In the genomic region with DNA sequence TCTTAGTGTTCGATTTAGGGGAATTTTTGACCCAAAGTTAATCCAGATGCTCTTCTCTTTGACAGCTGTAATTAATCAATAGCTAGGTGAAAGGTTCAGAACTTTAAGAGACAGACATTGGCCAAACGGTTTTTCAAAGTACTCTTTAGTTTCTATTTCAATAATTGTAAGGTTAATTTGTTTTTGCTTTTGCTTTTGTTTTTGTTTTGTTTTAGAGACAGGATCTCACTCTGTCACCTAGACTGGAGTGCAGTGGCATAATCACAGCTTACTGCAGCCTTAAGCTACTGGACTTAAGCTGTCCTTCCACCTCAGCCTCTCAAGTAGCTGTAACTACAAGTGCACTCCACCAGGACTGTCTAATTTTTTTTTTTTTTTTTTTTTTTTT, we compare ENCODE assay signal across 12 cellular contexts. TPM values are rescaled to one million over a fixed set of nuclear protein-coding genes. Genes with fewer than 3 reads are reported as not detected.
A peak's percentile ranks its signal among the peaks of the same experiment; 100 is the strongest.
DNase-seq lines count a peak whose midpoint lies in the region; ATAC-seq and TF ChIP-seq lines count a peak whose summit lies in the region.
"Had no signal": no experiment of that assay in that cellular context is flagged by ENCODE, and none has a peak within 500 bp of the region (broad histone marks: within the 10 kb centered on the region; RNA-seq: fewer than 3 reads in every experiment).

No MANE protein-coding gene starts in this region.

- peaks cover 10 to 24% (median 22%) of the 10 kb centered on the region in 4 donors for H3K4me1 Mint-ChIP-seq in CD4-positive, CD25-positive, alpha-beta regulatory T cell

- no peaks in the 10 kb centered on the region for H3K27me3 Mint-ChIP-seq in CD4-positive, CD25-positive, alpha-beta regulatory T cell
- H3K27me3 Mint-ChIP-seq: B cell; dendritic cell treated with granulocyte-macrophage colony-stimulating factor and Interleukin-4, amounts not matched to agents 40 ng/mL and 50 ng/mL, for 4 days had no signal

- H3K4me3 ChIP-seq in CD4-positive, CD25-positive, alpha-beta regulatory T cell (ENCODE audit: low read depth, low read length), result peak overlapping the region; percentile 77
- H3K4me3 ChIP-seq in prostate gland, result no peak overlapping the region
- H3K4me3 ChIP-seq: right lobe of liver had no signal

- H3K27me3 ChIP-seq in CD4-positive, CD25-positive, alpha-beta regulatory T cell (ENCODE audit: control insufficient read depth, insufficient read depth, low read length), result no peaks in the 10 kb centered on the region
- H3K27me3 ChIP-seq in prostate gland (replicated peaks; ENCODE audit: insufficient read depth), result no peaks in the 10 kb centered on the region
- H3K27me3 ChIP-seq: right lobe of liver had no signal

- H3K4me1 ChIP-seq in CD4-positive, CD25-positive, alpha-beta regulatory T cell (ENCODE audit: control insufficient read depth, insufficient read depth, low read length, poor library complexity, severe bottlenecking), result peaks cover 12% of the 10 kb centered on the region
- no peaks in the 10 kb centered on the region for H3K4me1 ChIP-seq in prostate gland (replicated peaks)
- H3K4me1 ChIP-seq: right lobe of liver had no signal

- DNase-seq in CD4-positive, CD25-positive, alpha-beta regulatory T cell, result peak in 2 of 3 donors; percentile 4 to 43
- DNase-seq in cortex of kidney (lab: John Stamatoyannopoulos, UW) (no peak), amniotic stem cell (lab: John Stamatoyannopoulos, UW) (no peak), prostate gland (ENCODE audit: low spot score) (no peak), epidermal melanocyte (ENCODE audit: insufficient read length, low spot score) (no peak)
- DNase-seq: activated gamma-delta T cell, right lobe of liver had no signal

- TF ChIP-seq CTCF in prostate gland (IDR thresholded peaks at IDR 0.05), result no peak

- intact Hi-C loops in prostate gland (cut with DNase I), result no loop called here

- H3K36me3 ChIP-seq in CD4-positive, CD25-positive, alpha-beta regulatory T cell (ENCODE audit: control insufficient read depth, insufficient read depth, low read length), result no peaks in the 10 kb centered on the region
- no peaks in the 10 kb centered on the region for H3K36me3 ChIP-seq in prostate gland
- H3K36me3 ChIP-seq: right lobe of liver had no signal

- no peaks in the 10 kb centered on the region for H3K9me3 ChIP-seq in CD4-positive, CD25-positive, alpha-beta regulatory T cell (ENCODE audit: control insufficient read depth in 2 of 2, low read length in 2 of 2)
- no peaks in the 10 kb centered on the region for H3K9me3 ChIP-seq in prostate gland
- H3K9me3 ChIP-seq: right lobe of liver had no signal

- H3K27ac Mint-ChIP-seq in CD4-positive, CD25-positive, alpha-beta regulatory T cell, result peak overlapping the region; percentile 1 to 63 (median 54)
- H3K27ac Mint-ChIP-seq: B cell; dendritic cell treated with granulocyte-macrophage colony-stimulating factor and Interleukin-4, amounts not matched to agents 40 ng/mL and 50 ng/mL, for 4 days had no signal

- 46% methylated on average over 2 of the region's 2 CpGs for WGBS in prostate gland

- peak overlapping the region; percentile 39 to 62 (median 50) for H3K4me3 Mint-ChIP-seq in CD4-positive, CD25-positive, alpha-beta regulatory T cell
- H3K4me3 Mint-ChIP-seq: B cell; dendritic cell treated with granulocyte-macrophage colony-stimulating factor and Interleukin-4, amounts not matched to agents 40 ng/mL and 50 ng/mL, for 4 days had no signal

- peak overlapping the region; percentile 44 for H3K27ac ChIP-seq in CD4-positive, CD25-positive, alpha-beta regulatory T cell (ENCODE audit: insufficient read depth, low read length, poor library complexity, severe bottlenecking)
- no peak overlapping the region for H3K27ac ChIP-seq in prostate gland
- H3K27ac ChIP-seq: right lobe of liver had no signal

- peak in 1 of 2 donors; percentile 24 for ATAC-seq in CD4-positive, CD25-positive, alpha-beta regulatory T cell (ENCODE audit: low read depth in 2 of 2)
- ATAC-seq in GM18907 (IDR thresholded peaks at IDR 0.05; ENCODE audit: unreplicated experiment) (peak; percentile 92), HG02571 (IDR thresholded peaks at IDR 0.05; ENCODE audit: unreplicated experiment) (peak; percentile 86), HG03432 (IDR thresholded peaks at IDR 0.05; ENCODE audit: unreplicated experiment) (peak; percentile 88)

- no peak for TF ChIP-seq POLR2A in prostate gland (IDR thresholded peaks at IDR 0.05)

- H3K36me3 Mint-ChIP-seq in CD4-positive, CD25-positive, alpha-beta regulatory T cell, result no peaks in the 10 kb centered on the region

- H3K9me3 Mint-ChIP-seq in CD4-positive, CD25-positive, alpha-beta regulatory T cell, result no peaks in the 10 kb centered on the region
- H3K9me3 Mint-ChIP-seq: dendritic cell treated with granulocyte-macrophage colony-stimulating factor and Interleukin-4, amounts not matched to agents 40 ng/mL and 50 ng/mL, for 4 days had no signal

RNA-seq across cellular contexts. Expression of gene SP4, which starts 44.1 kb away (rescaled TPM):
- 43.5 TPM for total RNA-seq in CD4-positive, CD25-positive, alpha-beta regulatory T cell
- 10 to 100 TPM; 14.9 to 17.4 (median 16.5) TPM for polyA plus RNA-seq in CD4-positive, CD25-positive, alpha-beta regulatory T cell
- 10 to 100 TPM; 10.9 to 14.1 TPM for total RNA-seq in prostate gland

Comparison
In these comparisons a context has a peak if more than half of its experiments do, and no peak if none do; other contexts are left out.
1. DNase-seq: peak in CD4-positive, CD25-positive, alpha-beta regulatory T cell (2 of 3); none in cortex of kidney (single experiment), amniotic stem cell (single experiment), prostate gland (single experiment) and epidermal melanocyte (single experiment).